In genomic region chr16:29804455-29805231, GRCh38 we compare ENCODE assay signal across 8 cellular contexts. TPM values are rescaled to one million over a fixed set of nuclear protein-coding genes. Genes with fewer than 3 reads are reported as not detected.
DNase-seq lines count a peak whose midpoint lies in the region; ATAC-seq and TF ChIP-seq lines count a peak whose summit lies in the region.

No MANE protein-coding gene starts in this region.

- TSS peak; percentile 67 for BruUV-seq in PC-9 (replicated peaks; lab: Mats Ljungman, UMichigan)

- H3K4me2 ChIP-seq in BLaER1 (peak overlapping the region; percentile 89), GM23338 (peak overlapping the region; percentile 91), PC-9 (peak overlapping the region; percentile 85)

- H3F3A ChIP-seq in GM23338 (replicated peaks; ENCODE audit: low read depth), result peaks cover 40% of the 10 kb centered on the region
- peaks cover 55% of the 10 kb centered on the region for H3F3A ChIP-seq in PC-9 (ENCODE audit: insufficient read depth, low read depth)

- DNase-seq in GM23338 (ENCODE audit: low spot score) (peak; percentile 28), PC-9 (peak in 1 of 2 experiments; percentile 41), dorsolateral prefrontal cortex (peak in 3 of 10 donors; percentile 46 to 58 (median 52)), GM13977 (ENCODE audit: low spot score) (no peak)

- peak; percentile 5 for ATAC-seq in GM23338
- ATAC-seq in GM19351 (IDR thresholded peaks at IDR 0.05; ENCODE audit: unreplicated experiment), result no peak
- ATAC-seq in HG02938 (IDR thresholded peaks at IDR 0.05; ENCODE audit: unreplicated experiment), result no peak

- H3K27ac ChIP-seq in BLaER1, result peak overlapping the region; percentile 93
- H3K27ac ChIP-seq in GM23338 (ENCODE audit: low read depth), result peak overlapping the region; percentile 99
- H3K27ac ChIP-seq in PC-9, result peak overlapping the region; percentile 68
- peak overlapping the region; percentile 95 to 100 (median 99) for H3K27ac ChIP-seq in dorsolateral prefrontal cortex

- peaks cover 42% of the 10 kb centered on the region for H3K4me1 Mint-ChIP-seq in GM23338

- peak overlapping the region; percentile 91 for H3K4me3 Mint-ChIP-seq in GM23338

- in situ Hi-C loops in GM13977 (cut with MboI; ENCODE audit: low pct_unique_long_range_greater_than_20kb, low sequenced_read_pairs, unreplicated experiment), result no loop called here

- peak overlapping the region; percentile 99 for H3K27ac Mint-ChIP-seq in GM23338

- H3K27me3 Mint-ChIP-seq in GM23338 (ENCODE audit: insufficient read depth, low read depth, poor library complexity), result peaks cover 38% of the 10 kb centered on the region

- H3K27me3 ChIP-seq in BLaER1, result no peaks in the 10 kb centered on the region
- no peaks in the 10 kb centered on the region for H3K27me3 ChIP-seq in GM23338 (ENCODE audit: insufficient read depth)
- H3K27me3 ChIP-seq in PC-9 (ENCODE audit: insufficient read depth, low read depth), result no peaks in the 10 kb centered on the region
- H3K27me3 ChIP-seq in dorsolateral prefrontal cortex, result no peaks in the 10 kb centered on the region
- H3K27me3 ChIP-seq in mucosa of stomach (ENCODE audit: control insufficient read depth, insufficient read depth, low read length), result no peaks in the 10 kb centered on the region

- peaks cover 53% of the 10 kb centered on the region for H3K36me3 ChIP-seq in BLaER1
- H3K36me3 ChIP-seq in GM23338 (ENCODE audit: insufficient read depth), result peaks cover 20% of the 10 kb centered on the region; the same call in 1 of the 2 replicates
- H3K36me3 ChIP-seq in PC-9 (ENCODE audit: low read depth), result peaks cover 32% of the 10 kb centered on the region; the same call in 1 of the 2 replicates
- peaks cover 5% of the 10 kb centered on the region for H3K36me3 ChIP-seq in mucosa of stomach (ENCODE audit: control insufficient read depth, insufficient read depth, low read length)

- POLR2A ChIA-PET in PC-9 (lab: Charles Lee; ENCODE audit: unreplicated experiment), result interaction anchor here (0.5 to 1.4 kb wide), 5 partner anchors 15 to 847 kb away, joined by 3 to 18 read pairs (median 4); partner anchors contain the start of gene KIF22

- intact Hi-C loops in PC-9 (cut with micrococcal nuclease; ENCODE audit: unreplicated experiment) (loop anchor here (1.0 kb wide), 3 partner anchors 14 to 169 kb away; partner anchors contain the start of genes KIF22 and TAOK2), dorsolateral prefrontal cortex (cut with DNase I) (loop anchor here (1.0 to 5.0 kb wide), 6 partner anchors 13 to 852 kb away; partner anchors contain the start of genes ALDOA (in 1 of the 2), C16orf92 (in 1 of the 2), KIF22 (in 1 of the 2) and NFATC2IP (in 1 of the 2))

- H4K20me1 ChIP-seq in BLaER1, result peaks cover 16% of the 10 kb centered on the region
- H4K20me1 ChIP-seq in GM23338 (replicated peaks; ENCODE audit: insufficient read depth), result peaks cover 19% of the 10 kb centered on the region; the same call in 1 of the 2 replicates
- peaks cover 10% of the 10 kb centered on the region; the same call in 1 of the 2 replicates for H4K20me1 ChIP-seq in PC-9 (ENCODE audit: insufficient read depth)

- no peaks in the 10 kb centered on the region for H3K9me3 ChIP-seq in BLaER1
- no peaks in the 10 kb centered on the region for H3K9me3 ChIP-seq in PC-9 (ENCODE audit: insufficient read depth, low read depth)
- no peaks in the 10 kb centered on the region for H3K9me3 ChIP-seq in mucosa of stomach (ENCODE audit: control insufficient read depth, low read length)

- no peak for TF ChIP-seq CTCF in GM23338 (conservative IDR thresholded peaks at IDR 0.05; ENCODE audit: low read depth in 2 of 2)
- TF ChIP-seq CTCF in PC-9 (conservative IDR thresholded peaks at IDR 0.05), result no peak; the same call in 1 of the 2 replicates
- no peak for TF ChIP-seq CTCF in dorsolateral prefrontal cortex (IDR thresholded peaks at IDR 0.05 in 54 of 56, conservative IDR thresholded peaks at IDR 0.05 in 2 of 56; ENCODE audit: low read depth in 1 of 56, partially characterized antibody in 56 of 56)
- TF ChIP-seq CTCF in GM13977 (IDR thresholded peaks at IDR 0.05; ENCODE audit: extremely low read depth, insufficient read depth, missing control alignments), result no peak

- peaks cover 40% of the 10 kb centered on the region for H3K4me1 ChIP-seq in BLaER1
- H3K4me1 ChIP-seq in GM23338 (ENCODE audit: insufficient read depth), result peaks cover 39% of the 10 kb centered on the region
- peaks cover 26% of the 10 kb centered on the region for H3K4me1 ChIP-seq in PC-9 (replicated peaks; ENCODE audit: insufficient read depth)
- peaks cover 33% of the 10 kb centered on the region for H3K4me1 ChIP-seq in mucosa of stomach (ENCODE audit: control insufficient read depth, insufficient read depth, low read length)

- no peaks in the 10 kb centered on the region for H3K9me2 ChIP-seq in GM23338 (ENCODE audit: insufficient read depth)
- H3K9me2 ChIP-seq in PC-9 (ENCODE audit: insufficient read depth), result no peaks in the 10 kb centered on the region

- H2AFZ ChIP-seq in GM23338 (peak overlapping the region; percentile 80; the same call in 1 of the 2 replicates), PC-9 (peak overlapping the region; percentile 84)

- peaks cover 65% of the 10 kb centered on the region for H3K36me3 Mint-ChIP-seq in GM23338 (ENCODE audit: low read depth)

- peaks cover 3% of the 10 kb centered on the region for H3K9me3 Mint-ChIP-seq in GM23338

- CTCF ChIA-PET in PC-9 (lab: Charles Lee), result interaction anchor here (1.4 kb wide), 1 partner anchor 44 kb away, joined by 3 read pairs; no protein-coding TSS in a partner anchor

- peak overlapping the region; percentile 90 for H3K9ac ChIP-seq in BLaER1
- H3K9ac ChIP-seq in mucosa of stomach (ENCODE audit: low read length), result peak overlapping the region; percentile 96

- H3K79me2 ChIP-seq in GM23338 (replicated peaks; ENCODE audit: insufficient read depth) (peaks cover 21% of the 10 kb centered on the region), PC-9 (ENCODE audit: low read depth) (peaks cover 17% of the 10 kb centered on the region)

- peak overlapping the region; percentile 75 for H3K4me3 ChIP-seq in BLaER1
- peak overlapping the region; percentile 91 for H3K4me3 ChIP-seq in GM23338
- peak overlapping the region; percentile 76 for H3K4me3 ChIP-seq in PC-9
- H3K4me3 ChIP-seq in dorsolateral prefrontal cortex, result peak overlapping the region; percentile 68 to 98 (median 90)
- H3K4me3 ChIP-seq in mucosa of stomach (ENCODE audit: low read length), result peak overlapping the region; percentile 67

TF ChIP-seq in GM23338, 12 proteins besides CTCF, POLR2A, EP300 and RAD21:
- TF ChIP-seq EZH2 (IDR thresholded peaks at IDR 0.05; ENCODE audit: low read depth, unreplicated experiment) (no peak), STAT1 (IDR thresholded peaks at IDR 0.05; ENCODE audit: unreplicated experiment) (no peak)
- TF ChIP-seq, protein P1, sequence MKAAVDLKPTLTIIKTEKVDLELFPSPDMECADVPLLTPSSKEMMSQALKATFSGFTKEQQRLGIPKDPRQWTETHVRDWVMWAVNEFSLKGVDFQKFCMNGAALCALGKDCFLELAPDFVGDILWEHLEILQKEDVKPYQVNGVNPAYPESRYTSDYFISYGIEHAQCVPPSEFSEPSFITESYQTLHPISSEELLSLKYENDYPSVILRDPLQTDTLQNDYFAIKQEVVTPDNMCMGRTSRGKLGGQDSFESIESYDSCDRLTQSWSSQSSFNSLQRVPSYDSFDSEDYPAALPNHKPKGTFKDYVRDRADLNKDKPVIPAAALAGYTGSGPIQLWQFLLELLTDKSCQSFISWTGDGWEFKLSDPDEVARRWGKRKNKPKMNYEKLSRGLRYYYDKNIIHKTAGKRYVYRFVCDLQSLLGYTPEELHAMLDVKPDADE (IDR thresholded peaks at IDR 0.05), result no peak

RNA-seq across cellular contexts. Expression of gene MAZ, which starts 1.7 kb away (rescaled TPM):
- total RNA-seq in GM23338 (2014; rRNA removed; shearing (Covaris generic)), result 181 and 270 TPM in 2 replicates
- 155 and 170 TPM in 2 replicates for polyA plus RNA-seq in GM23338 (2016; fragmentation: Nextera tagmentation; extraction: Ambion mirVana)
- 463 and 481 TPM in 2 replicates for total RNA-seq in PC-9 (2021)
- 100 to 1,000 TPM; 133 to 275 (median 174) TPM for total RNA-seq in dorsolateral prefrontal cortex

RNA-seq across cellular contexts. Expression of gene PRRT2, which starts 7.3 kb away (rescaled TPM):
- 8.9 and 13.3 TPM in 2 replicates for total RNA-seq in GM23338 (2014; rRNA removed; shearing (Covaris generic))
- 13.6 and 16.6 TPM in 2 replicates for polyA plus RNA-seq in GM23338 (2016; fragmentation: Nextera tagmentation; extraction: Ambion mirVana)
- total RNA-seq in PC-9 (2021) (4.9 and 6.3 TPM in 2 replicates), dorsolateral prefrontal cortex (100 to 1,000 TPM in 117 of 120 experiments, 10 to 100 TPM in 3; 59.4 to 245 (median 169) TPM)

RNA-seq across cellular contexts. Expression of gene PAGR1, which starts 11.3 kb away (rescaled TPM):
- total RNA-seq in GM23338 (2014; rRNA removed; shearing (Covaris generic)), result 59.7 and 67.6 TPM in 2 replicates
- 76.7 and 78.7 TPM in 2 replicates for polyA plus RNA-seq in GM23338 (2016; fragmentation: Nextera tagmentation; extraction: Ambion mirVana)
- total RNA-seq in PC-9 (2021) (27.5 and 44.6 TPM in 2 replicates), dorsolateral prefrontal cortex (10 to 100 TPM; 16.6 to 44.6 (median 24.7) TPM)

RNA-seq across cellular contexts. Expression of gene KIF22, which starts 14.1 kb away (rescaled TPM):
- 179 and 192 TPM in 2 replicates for total RNA-seq in GM23338 (2014; rRNA removed; shearing (Covaris generic))
- 110 and 120 TPM in 2 replicates for polyA plus RNA-seq in GM23338 (2016; fragmentation: Nextera tagmentation; extraction: Ambion mirVana)
- total RNA-seq in PC-9 (2021) (179 and 195 TPM in 2 replicates), dorsolateral prefrontal cortex (10 to 100 TPM; 10.5 to 31.6 (median 21.6) TPM)

RNA-seq across cellular contexts. Expression of gene MVP, which starts 15.6 kb away (rescaled TPM):
- 2.6 and 3.7 TPM in 2 replicates for total RNA-seq in GM23338 (2014; rRNA removed; shearing (Covaris generic))
- 1.4 and 2.0 TPM in 2 replicates for polyA plus RNA-seq in GM23338 (2016; fragmentation: Nextera tagmentation; extraction: Ambion mirVana)
- total RNA-seq in PC-9 (2021), result 197 and 208 TPM in 2 replicates
- 10 to 100 TPM; 16.4 to 85.7 (median 36.1) TPM for total RNA-seq in dorsolateral prefrontal cortex
